Comparison of ENCODE assay signal across 27 cellular contexts in genomic region chr13:38463047-38463446, GRCh38.
"Had no signal": no experiment of that assay in that cellular context is flagged by ENCODE, and none has a peak within 500 bp of the region (broad histone marks: within the 10 kb centered on the region; RNA-seq: fewer than 3 reads in every experiment).

No MANE protein-coding gene starts in this region.

- H3K4me1 ChIP-seq: adrenal gland, colonic mucosa had no signal

- H3K9me3 ChIP-seq: adrenal gland, colonic mucosa had no signal

- H3K27me3 ChIP-seq: adrenal gland, brain microvascular endothelial cell, colonic mucosa had no signal

- ATAC-seq: activated naive CD4-positive, alpha-beta T cell treated with anti-CD3 and anti-CD28 coated beads, Interleukin-2, amount 50 U/mL, for 72 hours; K562 had no signal

- H3K4me3 ChIP-seq: adrenal gland, colonic mucosa, K562 had no signal

- H3K36me3 ChIP-seq: adrenal gland, brain microvascular endothelial cell, colonic mucosa had no signal

- DNase-seq: activated B cell treated with CpG ODN at 0.5 μM for 24 hours; activated CD4-positive, alpha-beta memory T cell treated with anti-CD3 and anti-CD28 coated beads, Interleukin-2, amount 10 ng/mL, durations not matched to agents 7 days and 5 days; activated CD4-positive, alpha-beta T cell treated with anti-CD3 and anti-CD28 coated beads for 1 hour; activated CD4-positive, alpha-beta T cell treated with anti-CD3 and anti-CD28 coated beads for 48 hours; activated gamma-delta T cell treated with Interleukin-2 at 50 U/mL for 16 hours; activated naive CD4-positive, alpha-beta T cell treated with anti-CD3 and anti-CD28 coated beads for 36 hours; activated T-cell treated with anti-CD3 and anti-CD28 coated beads, Interleukin-2, amount 50 U/mL, for 24 hours; adrenal gland; brain microvascular endothelial cell; colonic mucosa; IMR-90; Karpas-422; NCI-H1105; NCI-H1417 treated with DMSO at 0.1 percent for 48 hours; NCI-H1694 treated with DMSO at 0.1 percent for 48 hours; NCI-H2029 treated with DMSO at 0.1 percent for 48 hours; NCI-H345; NCI-H524 treated with DMSO at 0.1 percent for 48 hours; NCI-H82; NK-92 treated with Interleukin-12 subunit alpha and Interleukin-12 subunit beta, amount 100 ng/mL, for 24 hours; OCI-M1; Right ventricle myocardium superior; SW 1271; T-helper 9 cell had no signal

- H3K27ac ChIP-seq: adrenal gland, brain microvascular endothelial cell, colonic mucosa, VCaP had no signal

- FAIRE-seq: K562 had no signal
